ENCODE assay signal across 9 cellular contexts in the genomic region with DNA sequence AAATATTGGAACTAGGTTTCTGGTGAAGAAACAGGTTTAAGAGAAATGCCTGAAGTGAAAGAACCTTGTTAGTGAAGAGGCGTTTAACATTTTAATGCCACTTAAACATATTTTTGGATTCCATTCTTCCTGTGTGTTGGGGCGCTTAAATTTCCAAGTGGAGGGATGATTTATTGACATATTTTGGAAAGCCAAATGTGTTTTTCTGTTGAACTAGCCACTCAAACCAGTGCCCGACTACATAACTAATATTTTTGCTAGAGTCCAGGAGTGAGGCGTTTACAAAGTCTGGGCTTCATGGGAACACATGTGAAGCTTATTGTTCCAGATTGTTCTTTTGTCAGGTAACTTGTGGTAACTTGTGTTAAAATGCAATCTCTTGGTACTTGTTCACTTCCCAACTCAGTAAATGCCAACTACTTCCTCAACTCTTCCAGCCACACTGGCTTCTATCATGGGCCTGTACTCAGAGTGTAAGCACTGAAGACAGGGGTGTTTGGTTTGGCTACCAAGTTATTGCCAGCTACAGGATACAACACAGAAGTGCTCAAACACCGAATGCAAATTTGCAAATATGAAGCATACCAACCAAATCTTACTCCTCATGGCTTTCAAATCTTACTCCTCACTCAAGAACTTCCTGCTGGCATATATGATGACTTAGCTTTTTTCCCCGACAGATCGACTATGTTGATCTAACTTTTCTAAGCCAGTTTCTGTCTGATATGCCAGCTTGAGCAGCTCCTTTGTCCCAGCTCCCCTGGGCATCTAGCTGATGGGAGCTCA. TPM values are rescaled to one million over a fixed set of nuclear protein-coding genes. Genes with fewer than 3 reads are reported as not detected.
DNase-seq lines count a peak whose midpoint lies in the region; ATAC-seq, FAIRE-seq and TF ChIP-seq lines count a peak whose summit lies in the region.
"Had no signal": no experiment of that assay in that cellular context is flagged by ENCODE, and none has a peak within 500 bp of the region (broad histone marks: within the 10 kb centered on the region; RNA-seq: fewer than 3 reads in every experiment).

No MANE protein-coding gene starts in this region.

- peaks cover 92% of the 10 kb centered on the region for H3K79me2 ChIP-seq in endothelial cell of umbilical vein (ENCODE audit: control insufficient read depth, insufficient read depth, low read length)
- peaks cover 30% of the 10 kb centered on the region for H3K79me2 ChIP-seq in trophoblast cell (ENCODE audit: control insufficient read depth, insufficient read depth, low read length, poor library complexity)

- H3K27ac ChIP-seq in Panc1 (ENCODE audit: low read length) (peak overlapping the region; percentile 98), endothelial cell of umbilical vein (ENCODE audit: insufficient read depth, low read depth, low read length) (peak overlapping the region; percentile 50), trophoblast cell (ENCODE audit: low read depth, low read length) (peak overlapping the region; percentile 50)

- H3K18ac ChIP-seq in trophoblast cell (ENCODE audit: low read length) = no peak overlapping the region

- dilution Hi-C loops in endothelial cell of umbilical vein (cut with MboI; ENCODE audit: extremely low pct_ligation_motif_present, low sequenced_read_pairs) = no loop called here

- H4K8ac ChIP-seq in trophoblast cell (ENCODE audit: low read depth, low read length) = no peak overlapping the region

- H3K4me1 ChIP-seq in Panc1 (ENCODE audit: control insufficient read depth, insufficient read depth, low read length) (peaks cover 36% of the 10 kb centered on the region), endothelial cell of umbilical vein (ENCODE audit: control insufficient read depth, extremely low read depth, insufficient read depth, low read length) (peaks cover 54% of the 10 kb centered on the region), trophoblast cell (ENCODE audit: control insufficient read depth in 1 of 2, insufficient read depth in 2 of 2, low read length in 2 of 2) (peaks cover 2 to 16% of the 10 kb centered on the region in 2 experiments)

- no peak overlapping the region for H2AK5ac ChIP-seq in trophoblast cell (ENCODE audit: low read length)

- no peak overlapping the region for H3K23ac ChIP-seq in trophoblast cell (ENCODE audit: low read length)

- peak overlapping the region; percentile 25 for H2BK5ac ChIP-seq in trophoblast cell (ENCODE audit: low read depth, low read length, poor library complexity)

- H4K12ac ChIP-seq in trophoblast cell (ENCODE audit: low read depth, low read length) = no peak overlapping the region

- H3K36me3 ChIP-seq in Panc1 (ENCODE audit: control insufficient read depth, insufficient read depth, low read length) (peaks cover 57% of the 10 kb centered on the region), endothelial cell of umbilical vein (ENCODE audit: control insufficient read depth in 2 of 2, extremely low read depth in 1 of 2, insufficient read depth in 2 of 2, low read length in 2 of 2) (peaks cover 45 to 51% of the 10 kb centered on the region in 2 experiments), trophoblast cell (ENCODE audit: control insufficient read depth in 1 of 2, insufficient read depth in 2 of 2, low read length in 2 of 2) (peaks cover 26 to 52% of the 10 kb centered on the region in 2 experiments)

- H3K4me2 ChIP-seq in endothelial cell of umbilical vein (ENCODE audit: insufficient read depth, low read length) (peak overlapping the region; percentile 99), trophoblast cell (ENCODE audit: low read length) (peak overlapping the region; percentile 72)

- BruUV-seq in Panc1 (replicated peaks; lab: Mats Ljungman, UMichigan) (TSS peak; percentile 67), endothelial cell of umbilical vein (replicated peaks; lab: Mats Ljungman, UMichigan) (no TSS peak)

- in situ Hi-C loops in Panc1 (cut with HindIII; ENCODE audit: low pct_unique_long_range_greater_than_20kb, low sequenced_read_pairs) = no loop called here

- peak overlapping the region; percentile 78 for H3K4ac ChIP-seq in trophoblast cell (ENCODE audit: low read depth, low read length)

- no peak for DNase-seq in Panc1 (ENCODE audit: low read depth, low spot score)
- DNase-seq in endothelial cell of umbilical vein (ENCODE audit: low read depth, low spot score) = no peak
- DNase-seq in trophoblast cell = peak in 1 of 2 donors; percentile 13
- DNase-seq in SKM-1 treated with dmso at 0.1 percent for 144 hours (lab: John Stamatoyannopoulos, UW; ENCODE audit: unreplicated experiment) = no peak
- no peak for DNase-seq in NCI-H146 (lab: John Stamatoyannopoulos, UW)
- DNase-seq in GM10248 (ENCODE audit: extremely low spot score) = no peak
- DNase-seq: NCI-H1417 treated with DMSO at 0.1 percent for 48 hours had no signal

- no peak overlapping the region for H3K14ac ChIP-seq in trophoblast cell (ENCODE audit: low read length)

- no CpG with 5 or more reads among the region's 7 CpGs for WGBS in trophoblast cell (ENCODE audit: extremely low coverage, insufficient coverage, insufficient read length)

- no peaks in the 10 kb centered on the region for H3K9me3 ChIP-seq in Panc1 (ENCODE audit: control insufficient read depth, insufficient read depth, low read depth, low read length)
- no peaks in the 10 kb centered on the region for H3K9me3 ChIP-seq in endothelial cell of umbilical vein (replicated peaks; ENCODE audit: control insufficient read depth, insufficient read depth, low read length)
- peaks cover 9% of the 10 kb centered on the region for H3K9me3 ChIP-seq in trophoblast cell (ENCODE audit: insufficient read depth, low read depth, low read length)

- CTCF ChIA-PET in Panc1 (lab: Charles Lee) = interaction anchor here (0.6 kb wide), 1 partner anchor 1266 kb away, joined by 3 read pairs; no protein-coding TSS in a partner anchor
- CTCF ChIA-PET in endothelial cell of umbilical vein (lab: Charles Lee) = interaction anchor here (0.7 to 4.2 kb wide), 4 partner anchors 33 to 44 kb away, joined by 3 to 16 read pairs (median 10); no protein-coding TSS in a partner anchor
- CTCF ChIA-PET in GM10248 (lab: Yijun Ruan, JAX) = interaction anchor here (1.3 to 2.4 kb wide), 3 partner anchors 12 to 34 kb away, joined by 3 to 12 read pairs (median 5); no protein-coding TSS in a partner anchor

- POLR2A ChIA-PET in Panc1 (lab: Charles Lee) = interaction anchor here (0.6 to 0.7 kb wide), 3 partner anchors 15 to 17 kb away, joined by 3 to 8 read pairs (median 4); no protein-coding TSS in a partner anchor
- POLR2A ChIA-PET in endothelial cell of umbilical vein (lab: Charles Lee) = interaction anchor here (0.6 to 2.8 kb wide), 3 partner anchors 25 to 43 kb away, joined by 3 to 7 read pairs (median 4); no protein-coding TSS in a partner anchor
- POLR2A ChIA-PET in GM10248 (lab: Yijun Ruan, JAX) = interaction anchor here (0.5 to 1.1 kb wide), 5 partner anchors 12 to 182 kb away, joined by 3 to 9 read pairs (median 5); no protein-coding TSS in a partner anchor

- H3K27me3 ChIP-seq in Panc1 (ENCODE audit: control insufficient read depth, insufficient read depth, low read length) (no peaks in the 10 kb centered on the region), endothelial cell of umbilical vein (ENCODE audit: control insufficient read depth in 2 of 2, insufficient read depth in 2 of 2, low read length in 2 of 2) (no peaks in the 10 kb centered on the region), trophoblast cell (ENCODE audit: insufficient read depth, low read length) (no peaks in the 10 kb centered on the region)

- TF ChIP-seq POLR2A in endothelial cell of umbilical vein (IDR thresholded peaks at IDR 0.05; ENCODE audit: low read depth, low read length) = peak; percentile 39

- peaks cover 28% of the 10 kb centered on the region for H4K20me1 ChIP-seq in endothelial cell of umbilical vein (replicated peaks; ENCODE audit: control insufficient read depth, extremely low read depth, insufficient read depth, low read length)

- intact Hi-C loops in Panc1 (cut with micrococcal nuclease; ENCODE audit: unreplicated experiment) = no loop called here
- intact Hi-C loops in endothelial cell of umbilical vein (cut with micrococcal nuclease) = loop anchor here (2.0 kb wide), 1 partner anchor 43 kb away; no protein-coding TSS in a partner anchor

- peak overlapping the region; percentile 94 for H3K9ac ChIP-seq in endothelial cell of umbilical vein (replicated peaks; ENCODE audit: extremely low read depth, insufficient read depth, low read length)
- H3K9ac ChIP-seq in trophoblast cell (ENCODE audit: low read length) = no peak overlapping the region

- ATAC-seq in Panc1 (no peak), HG02642 (IDR thresholded peaks at IDR 0.05; ENCODE audit: poor library complexity, unreplicated experiment) (no peak)

- FAIRE-seq in endothelial cell of umbilical vein (lab: Jason Lieb, UNC) = peak; percentile 15

- TF ChIP-seq CTCF in GM12875 (IDR thresholded peaks at IDR 0.05; ENCODE audit: borderline replicate concordance, insufficient read depth, low read depth, low read length) (no peak), Panc1 (IDR thresholded peaks at IDR 0.05) (no peak), endothelial cell of umbilical vein (IDR thresholded peaks at IDR 0.05; ENCODE audit: extremely low read depth in 1 of 2, insufficient read depth in 1 of 2, low read depth in 1 of 2, low read length in 2 of 2) (no peak), GM10248 (IDR thresholded peaks at IDR 0.05; ENCODE audit: control extremely low read depth, extremely low read depth, low read depth, missing control alignments) (no peak)

- peak overlapping the region; percentile 60 for H3K4me3 ChIP-seq in GM12875 (ENCODE audit: low read depth, low read length)
- peak overlapping the region; percentile 93 to 96 for H3K4me3 ChIP-seq in Panc1 (ENCODE audit: low read depth in 2 of 2, low read length in 2 of 2)
- H3K4me3 ChIP-seq in endothelial cell of umbilical vein (replicated peaks in 1 of 3; ENCODE audit: insufficient read depth in 1 of 3, low read depth in 1 of 3, low read length in 3 of 3) = peak overlapping the region; percentile 83 to 95 (median 89)
- peak overlapping the region; percentile 61 for H3K4me3 ChIP-seq in trophoblast cell (ENCODE audit: low read depth, low read length)

- H2AFZ ChIP-seq in endothelial cell of umbilical vein (ENCODE audit: low read depth, low read length) = no peak overlapping the region
- H2AFZ ChIP-seq in trophoblast cell (ENCODE audit: insufficient read depth, low read length, poor library complexity) = no peak overlapping the region

- H2BK12ac ChIP-seq in trophoblast cell (ENCODE audit: low read length) = no peak overlapping the region

- H3K79me1 ChIP-seq in trophoblast cell (ENCODE audit: low read length) = peaks cover 15% of the 10 kb centered on the region

- H4K91ac ChIP-seq in trophoblast cell (ENCODE audit: low read depth, low read length) = no peak overlapping the region

- no peaks in the 10 kb centered on the region for H3K9me1 ChIP-seq in endothelial cell of umbilical vein (replicated peaks; ENCODE audit: control insufficient read depth, extremely low read depth, insufficient read depth, low read length)

- no peak overlapping the region for H2BK120ac ChIP-seq in trophoblast cell (ENCODE audit: insufficient read depth, low read length, poor library complexity)

RNA-seq across cellular contexts. Expression of a gene that starts 2.0 kb away (rescaled TPM):
- total RNA-seq in Panc1 (2021; ENCODE audit: unreplicated experiment) (39.4 TPM), endothelial cell of umbilical vein (26.5 and 27.9 TPM in 2 replicates)
- 22.5 TPM for polyA plus RNA-seq in Panc1 (2012; ENCODE audit: insufficient read length)
- 6.8 and 8.3 TPM in 2 replicates for polyA plus RNA-seq in endothelial cell of umbilical vein
- 7.8 and 8.6 TPM in 2 replicates for polyA plus RNA-seq in endothelial cell of umbilical vein (2011; cell fraction: cytosol; rRNA removed)
- 10.1 and 13.9 TPM in 2 replicates for polyA plus RNA-seq in endothelial cell of umbilical vein (2011; cell fraction: nucleus; rRNA removed)
- 24.5 and 24.7 TPM in 2 replicates for polyA plus RNA-seq in endothelial cell of umbilical vein (2012)
- polyA minus RNA-seq in endothelial cell of umbilical vein = 24.3 and 29.8 TPM in 2 replicates
- 13.3 TPM for polyA minus RNA-seq in endothelial cell of umbilical vein (2011; cell fraction: cytosol; rRNA and poly(A)+ RNA removed)
- 12.7 and 22.2 TPM in 2 replicates for polyA minus RNA-seq in endothelial cell of umbilical vein (2011; cell fraction: nucleus; rRNA and poly(A)+ RNA removed)
- 6.3 TPM in 2 replicates for polyA plus RNA-seq in trophoblast cell (2013)
